Comparison of ENCODE assay signal across 1 cellular context in genomic region chr5:33337621-33337960, GRCh38.
TF ChIP-seq lines count a peak whose summit lies in the region.

No MANE protein-coding gene starts in this region.

TF ChIP-seq in IMR-90, 13 proteins besides CTCF, POLR2A, EP300 and RAD21:
- TF ChIP-seq USF2 (IDR thresholded peaks at IDR 0.05; ENCODE audit: low read depth, low read length) = no peak
